ENCODE assay signal across 18 cellular contexts in genomic region chr12:51051787-51052186, GRCh38. TPM values are rescaled to one million over a fixed set of nuclear protein-coding genes. Genes with fewer than 3 reads are reported as not detected.
DNase-seq lines count a peak whose midpoint lies in the region; ATAC-seq and TF ChIP-seq lines count a peak whose summit lies in the region.
"Had no signal": no experiment of that assay in that cellular context is flagged by ENCODE, and none has a peak within 500 bp of the region (broad histone marks: within the 10 kb centered on the region; RNA-seq: fewer than 3 reads in every experiment).

No MANE protein-coding gene starts in this region.

- CTCF ChIA-PET in CD4-positive, alpha-beta memory T cell (lab: Charles Lee; ENCODE audit: partially characterized antibody) = interaction anchor here (0.9 to 1.1 kb wide), 3 partner anchors 9 to 200 kb away, joined by 3 to 5 read pairs (median 3); no protein-coding TSS in a partner anchor
- CTCF ChIA-PET in WTC11 (lab: Charles Lee) = no interaction called here

- peak overlapping the region in 6 of 7 donors; percentile 38 to 88 (median 64) for H3K27ac Mint-ChIP-seq in CD4-positive, alpha-beta memory T cell
- H3K27ac Mint-ChIP-seq in WTC11 = peak overlapping the region; percentile 66
- H3K27ac Mint-ChIP-seq: IgD-negative memory B cell had no signal

- H3K27me3 ChIP-seq in CD4-positive, alpha-beta memory T cell (ENCODE audit: insufficient read depth, low read length) = no peaks in the 10 kb centered on the region
- H3K27me3 ChIP-seq: vagina had no signal

- TF ChIP-seq CTCF in WTC11 (IDR thresholded peaks at IDR 0.05) = no peak

- H3K4me3 Mint-ChIP-seq in CD4-positive, alpha-beta memory T cell = no peak overlapping the region
- H3K4me3 Mint-ChIP-seq in WTC11 = no peak overlapping the region
- H3K4me3 Mint-ChIP-seq: IgD-negative memory B cell had no signal

- H3K9me3 Mint-ChIP-seq in CD4-positive, alpha-beta memory T cell = no peaks in the 10 kb centered on the region
- H3K9me3 Mint-ChIP-seq in WTC11 = no peaks in the 10 kb centered on the region
- H3K9me3 Mint-ChIP-seq: IgD-negative memory B cell had no signal

- intact Hi-C loops in CD4-positive, alpha-beta memory T cell (cut with micrococcal nuclease) = no loop called here

- no peaks in the 10 kb centered on the region for H3K27me3 Mint-ChIP-seq in CD4-positive, alpha-beta memory T cell
- H3K27me3 Mint-ChIP-seq in WTC11 (ENCODE audit: low read depth) = peaks cover 5% of the 10 kb centered on the region; the same call in 1 of the 2 replicates
- H3K27me3 Mint-ChIP-seq: IgD-negative memory B cell had no signal

- H3K4me3 ChIP-seq in CD4-positive, alpha-beta memory T cell (ENCODE audit: low read length in 2 of 2) = no peak overlapping the region
- H3K4me3 ChIP-seq: lower lobe of right lung, skin epidermis, vagina had no signal

- H3K27ac ChIP-seq in CD4-positive, alpha-beta memory T cell (ENCODE audit: low read depth, low read length) = no peak overlapping the region
- H3K27ac ChIP-seq: lower lobe of right lung, skin epidermis, vagina had no signal

- peaks cover 24 to 58% of the 10 kb centered on the region in 2 donors for H3K36me3 Mint-ChIP-seq in CD4-positive, alpha-beta memory T cell
- peaks cover 29% of the 10 kb centered on the region for H3K36me3 Mint-ChIP-seq in WTC11

- peaks cover 35% of the 10 kb centered on the region for H3K36me3 ChIP-seq in CD4-positive, alpha-beta memory T cell (ENCODE audit: insufficient read depth, low read length)

- ATAC-seq in WTC11 = no peak
- ATAC-seq in HG03520 (IDR thresholded peaks at IDR 0.05; ENCODE audit: unreplicated experiment) = no peak
- ATAC-seq: lower lobe of right lung had no signal

- H3K4me1 ChIP-seq in CD4-positive, alpha-beta memory T cell (ENCODE audit: insufficient read depth, low read length) = peaks cover 27% of the 10 kb centered on the region
- H3K4me1 ChIP-seq: Caco-2 had no signal

- no peak for DNase-seq in CD4-positive, alpha-beta memory T cell
- DNase-seq in GF-D8 (lab: John Stamatoyannopoulos, UW) = peak; percentile 51
- no peak for DNase-seq in WTC11 (ENCODE audit: low spot score)
- DNase-seq in iris pigment epithelial cell (ENCODE audit: low read depth) = peak; percentile 34
- DNase-seq in midbrain (lab: John Stamatoyannopoulos, UW) = no peak
- no peak for DNase-seq in NCI-H446 (lab: John Stamatoyannopoulos, UW)
- DNase-seq: aorta; Caco-2; cerebellar nuclear complex; effector CD8-positive, alpha-beta T cell; lower lobe of right lung; NCI-H1048; NCI-H2029 treated with DMSO at 0.1 percent for 48 hours; stimulated activated CD4-positive, alpha-beta T cell treated with anti-CD3 and anti-CD28 coated beads, Interleukin-2, amount 100 ng/mL, for 48 hours had no signal

- POLR2A ChIA-PET in CD4-positive, alpha-beta memory T cell (lab: Charles Lee; ENCODE audit: partially characterized antibody) = interaction anchor here (1.5 to 2.2 kb wide), 2 partner anchors 9 to 31 kb away, joined by 8 to 9 read pairs; partner anchors contain the start of gene CSRNP2
- POLR2A ChIA-PET in WTC11 (lab: Charles Lee) = no interaction called here

- H3K4me1 Mint-ChIP-seq in CD4-positive, alpha-beta memory T cell = peaks cover 15 to 37% (median 27%) of the 10 kb centered on the region in 4 donors
- peaks cover 13% of the 10 kb centered on the region for H3K4me1 Mint-ChIP-seq in WTC11

- no peaks in the 10 kb centered on the region for H3K9me3 ChIP-seq in CD4-positive, alpha-beta memory T cell (ENCODE audit: control insufficient read depth in 1 of 2, low read length in 2 of 2)
- H3K9me3 ChIP-seq: Caco-2, lower lobe of right lung, vagina had no signal

TF ChIP-seq in WTC11, 78 proteins besides CTCF, POLR2A, EP300 and RAD21:
- no peak for TF ChIP-seq USF1 (CRISPR knock-in tag; IDR thresholded peaks at IDR 0.05)
- no peak for TF ChIP-seq MXD4 (CRISPR knock-in tag; IDR thresholded peaks at IDR 0.05; ENCODE audit: borderline replicate concordance)
- TF ChIP-seq PREB (CRISPR knock-in tag; IDR thresholded peaks at IDR 0.05; ENCODE audit: borderline replicate concordance) = no peak
- TF ChIP-seq RORB (CRISPR knock-in tag; IDR thresholded peaks at IDR 0.05) = no peak
- no peak for TF ChIP-seq ZNF281 (CRISPR knock-in tag; IDR thresholded peaks at IDR 0.05)
- no peak for TF ChIP-seq ZNF512 (CRISPR knock-in tag; IDR thresholded peaks at IDR 0.05; ENCODE audit: borderline replicate concordance)
- TF ChIP-seq ZNF423 (CRISPR knock-in tag; IDR thresholded peaks at IDR 0.05) = no peak
- no peak for TF ChIP-seq SOX15 (CRISPR knock-in tag; IDR thresholded peaks at IDR 0.05)
- no peak for TF ChIP-seq ERG (CRISPR knock-in tag; IDR thresholded peaks at IDR 0.05)
- no peak for TF ChIP-seq GTF2I (CRISPR knock-in tag; conservative IDR thresholded peaks at IDR 0.05)
- TF ChIP-seq SMAD4 (CRISPR knock-in tag; IDR thresholded peaks at IDR 0.05) = no peak
- no peak for TF ChIP-seq TEAD1 (CRISPR knock-in tag; IDR thresholded peaks at IDR 0.05)
TF ChIP-seq in WTC11: peak in this region for 0.

RNA-seq across cellular contexts. Expression of gene LETMD1, which starts 3.7 kb away (rescaled TPM):
- 10 to 100 TPM; 83.7 to 93.3 TPM for total RNA-seq in CD4-positive, alpha-beta memory T cell
- 10 to 100 TPM; 32.6 to 36.6 TPM for polyA plus RNA-seq in CD4-positive, alpha-beta memory T cell
- 43.3 to 45.9 TPM (median 45.8 TPM) in 3 replicates for total RNA-seq in WTC11 (2021)

RNA-seq across cellular contexts. Expression of gene SLC11A2, which starts 25.6 kb away (rescaled TPM):
- 10 to 100 TPM; 55.1 to 62.7 TPM for total RNA-seq in CD4-positive, alpha-beta memory T cell
- 10 to 100 TPM in 1 of 2 donors, 1 to 10 TPM in 1; 7.4 to 18.9 TPM for polyA plus RNA-seq in CD4-positive, alpha-beta memory T cell
- total RNA-seq in WTC11 (2021) = 48.6 to 58.0 TPM (median 54.6 TPM) in 3 replicates

RNA-seq across cellular contexts. Expression of gene CSRNP2, which starts 31.6 kb away (rescaled TPM):
- 10 to 100 TPM; 34.1 to 35.0 TPM for total RNA-seq in CD4-positive, alpha-beta memory T cell
- polyA plus RNA-seq in CD4-positive, alpha-beta memory T cell = 1 to 10 TPM; 4.6 to 6.3 TPM
- total RNA-seq in WTC11 (2021) = 33.7 to 36.1 TPM (median 34.2 TPM) in 3 replicates

Comparison
In these comparisons a context has a peak if more than half of its experiments do, and no peak if none do; other contexts are left out.
1. DNase-seq: peak in GF-D8 (single experiment) and iris pigment epithelial cell (single experiment); none in CD4-positive, alpha-beta memory T cell (0 of 5), WTC11 (single experiment), midbrain (single experiment) and NCI-H446 (0 of 2).